Comparison of ENCODE assay signal across 18 cellular contexts in genomic region chr6:15887491-15888461, GRCh38.
DNase-seq lines count a peak whose midpoint lies in the region; ATAC-seq and TF ChIP-seq lines count a peak whose summit lies in the region.
"Had no signal": no experiment of that assay in that cellular context is flagged by ENCODE, and none has a peak within 500 bp of the region (broad histone marks: within the 10 kb centered on the region; RNA-seq: fewer than 3 reads in every experiment).

No MANE protein-coding gene starts in this region.

- ATAC-seq in HG02678 (IDR thresholded peaks at IDR 0.05; ENCODE audit: unreplicated experiment) (peak; percentile 78), lower lobe of right lung (no peak), HG03139 (IDR thresholded peaks at IDR 0.05; ENCODE audit: unreplicated experiment) (no peak), HG03439 (IDR thresholded peaks at IDR 0.05; ENCODE audit: unreplicated experiment) (no peak)

- CTCF ChIA-PET in OCI-LY7 (lab: Charles Lee; ENCODE audit: unreplicated experiment), result interaction anchor here (1.2 kb wide), 1 partner anchor 39 kb away, joined by 3 read pairs; no protein-coding TSS in a partner anchor

- H3K27ac ChIP-seq in OCI-LY7 (ENCODE audit: low read depth, low read length, poor library complexity, severe bottlenecking) (peak overlapping the region; percentile 34), lower lobe of right lung (peak overlapping the region; percentile 21), stomach (no peak overlapping the region)
- H3K27ac ChIP-seq: adrenal gland, GM23248, SJSA1 had no signal

- peaks cover 3% of the 10 kb centered on the region; the same call in 1 of the 2 replicates for H3K9me3 ChIP-seq in OCI-LY7 (ENCODE audit: low read length)
- H3K9me3 ChIP-seq in lower lobe of right lung, result no peaks in the 10 kb centered on the region
- H3K9me3 ChIP-seq in stomach, result no peaks in the 10 kb centered on the region
- H3K9me3 ChIP-seq: adrenal gland, SJSA1 had no signal

- intact Hi-C loops in OCI-LY7 (cut with micrococcal nuclease; ENCODE audit: unreplicated experiment) (loop anchor here (10.0 kb wide), 1 partner anchor 193 kb away; no protein-coding TSS in a partner anchor), lower lobe of right lung (cut with DNase I) (no loop called here), stomach (cut with DNase I; ENCODE audit: low total_unique reads) (no loop called here)

- no peak for TF ChIP-seq EP300 in stomach (IDR thresholded peaks at IDR 0.05)

- POLR2A ChIA-PET in OCI-LY7 (lab: Charles Lee), result interaction anchor here (0.5 to 3.2 kb wide), 7 partner anchors 11 to 413 kb away, joined by 3 to 26 read pairs (median 3); no protein-coding TSS in a partner anchor

- no peak for TF ChIP-seq CTCF in GM12865 (IDR thresholded peaks at IDR 0.05; ENCODE audit: insufficient read depth, low read depth, low read length, missing control alignments)
- no peak for TF ChIP-seq CTCF in OCI-LY7 (conservative IDR thresholded peaks at IDR 0.05; ENCODE audit: low read length)
- no peak for TF ChIP-seq CTCF in lower lobe of right lung (IDR thresholded peaks at IDR 0.05)
- no peak for TF ChIP-seq CTCF in stomach (IDR thresholded peaks at IDR 0.05)

- H3K4me3 ChIP-seq in GM12865 (ENCODE audit: low read depth, low read length) (no peak overlapping the region), OCI-LY7 (ENCODE audit: low read depth, low read length, poor library complexity, severe bottlenecking) (no peak overlapping the region), lower lobe of right lung (no peak overlapping the region), stomach (no peak overlapping the region)
- H3K4me3 ChIP-seq: adrenal gland, GM23248, SJSA1 had no signal

- H3K9me2 ChIP-seq in OCI-LY7 (ENCODE audit: insufficient read depth, low read length), result no peaks in the 10 kb centered on the region

- H3K79me2 ChIP-seq in OCI-LY7 (ENCODE audit: insufficient read depth, low read depth, low read length), result no peaks in the 10 kb centered on the region

- DNase-seq in GM12865 (ENCODE audit: low read depth), result peak; percentile 69
- peak; percentile 61 for DNase-seq in OCI-LY7 (ENCODE audit: low spot score)
- no peak for DNase-seq in lower lobe of right lung
- no peak for DNase-seq in stomach
- no peak for DNase-seq in activated T-cell treated with anti-CD3 and anti-CD28 coated beads, Interleukin-2, amount 50 U/mL, for 48 hours
- DNase-seq: activated CD4-positive, CD25-positive, alpha-beta regulatory T cell; activated T-cell treated with anti-CD3 and anti-CD28 coated beads for 4 hours; adrenal gland; C1 segment of cervical spinal cord; GM23248; NCI-H1417; NCI-H510A; stimulated activated CD4-positive, alpha-beta T cell treated with anti-CD3 and anti-CD28 coated beads, Interleukin-4, amount 100 ng/mL, for 1 hour; stimulated activated naive CD4-positive, alpha-beta T cell treated with Interleukin-2 at 50 U/mL for 16 hours had no signal

- no peaks in the 10 kb centered on the region for H3K27me3 ChIP-seq in lower lobe of right lung (ENCODE audit: low read depth)
- no peaks in the 10 kb centered on the region for H3K27me3 ChIP-seq in stomach
- H3K27me3 ChIP-seq: adrenal gland, SJSA1 had no signal

- H3K4me2 ChIP-seq in OCI-LY7 (ENCODE audit: low read length), result peak overlapping the region; percentile 10; the same call in 1 of the 2 replicates

- H2AFZ ChIP-seq in OCI-LY7 (ENCODE audit: low read length), result peak overlapping the region; percentile 71
- H2AFZ ChIP-seq: GM23248 had no signal

- 76 to 89% (median 78%) methylated on average over 10 of the region's 10 CpGs for WGBS in stomach, 5 donors

- no TSS peak for BruUV-seq in OCI-LY7 (replicated peaks; lab: Mats Ljungman, UMichigan)

- no peak for TF ChIP-seq POLR2A in stomach (IDR thresholded peaks at IDR 0.05)

- H3K36me3 ChIP-seq in OCI-LY7 (ENCODE audit: insufficient read depth, low read length) (no peaks in the 10 kb centered on the region), lower lobe of right lung (no peaks in the 10 kb centered on the region), stomach (no peaks in the 10 kb centered on the region)
- H3K36me3 ChIP-seq: adrenal gland, SJSA1 had no signal

- H4K20me1 ChIP-seq in OCI-LY7 (ENCODE audit: insufficient read depth, low read length), result no peaks in the 10 kb centered on the region

- peaks cover 13% of the 10 kb centered on the region for H3K4me1 ChIP-seq in OCI-LY7 (ENCODE audit: insufficient read depth, low read length, poor library complexity, severe bottlenecking)
- peaks cover 44% of the 10 kb centered on the region for H3K4me1 ChIP-seq in lower lobe of right lung
- peaks cover 0 to 8% (median 0%) of the 10 kb centered on the region in 4 donors for H3K4me1 ChIP-seq in stomach
- H3K4me1 ChIP-seq: SJSA1 had no signal

Comparison
In these comparisons a context has a peak if more than half of its experiments do, and no peak if none do; other contexts are left out.
1. DNase-seq: peak in GM12865 (single experiment) and OCI-LY7 (single experiment); none in lower lobe of right lung (single experiment), stomach (single experiment) and activated T-cell treated with anti-CD3 and anti-CD28 coated beads, Interleukin-2, amount 50 U/mL, for 48 hours (0 of 2).
2. H3K27ac ChIP-seq: peak in OCI-LY7 (single experiment) and lower lobe of right lung (single experiment); none in stomach (0 of 5).